Comparison of ENCODE assay signal across 9 cellular contexts in genomic region chr4:76305033-76305687, GRCh38. TPM values are rescaled to one million over a fixed set of nuclear protein-coding genes. Genes with fewer than 3 reads are reported as not detected.
DNase-seq lines count a peak whose midpoint lies in the region; ATAC-seq, FAIRE-seq and TF ChIP-seq lines count a peak whose summit lies in the region.
"Had no signal": no experiment of that assay in that cellular context is flagged by ENCODE, and none has a peak within 500 bp of the region (broad histone marks: within the 10 kb centered on the region; RNA-seq: fewer than 3 reads in every experiment).

No MANE protein-coding gene starts in this region.

- H3K4me3 ChIP-seq in keratinocyte (ENCODE audit: control insufficient read depth in 2 of 3, extremely low read depth in 1 of 3, insufficient read depth in 2 of 3, low read depth in 1 of 3, low read length in 3 of 3) (no peak overlapping the region), stomach (peak overlapping the region; percentile 73 to 89 (median 82))

- intact Hi-C loops in stomach (cut with DNase I; ENCODE audit: low total_unique reads) = loop anchor here (10.0 kb wide), 1 partner anchor 130 kb away; no protein-coding TSS in a partner anchor

- no peak overlapping the region for H3K9ac ChIP-seq in keratinocyte (ENCODE audit: control insufficient read depth, extremely low read depth, insufficient read depth, low read length)

- CTCF ChIA-PET in activated CD4-positive, alpha-beta T cell treated with anti-CD3 and anti-CD28 coated beads, Interleukin-2, amount 10 ng/mL, durations not matched to agents 7 days and 5 days (lab: Charles Lee) = interaction anchor here (0.9 to 4.0 kb wide), 6 partner anchors 12 to 88 kb away, joined by 3 to 11 read pairs (median 4); no protein-coding TSS in a partner anchor

- peak overlapping the region; percentile 68 for H3K4me2 ChIP-seq in keratinocyte (ENCODE audit: control insufficient read depth, extremely low read depth, insufficient read depth, low read depth, low read length)

- peak; percentile 25 for DNase-seq in activated CD4-positive, alpha-beta T cell treated with anti-CD3 and anti-CD28 coated beads, Interleukin-2, amount 10 ng/mL, durations not matched to agents 7 days and 5 days
- no peak for DNase-seq in activated CD4-positive, alpha-beta T cell treated with anti-CD3 and anti-CD28 coated beads, Interleukin-2, amount 50 U/mL, for 1 hour
- DNase-seq in activated T-cell treated with anti-CD3 and anti-CD28 coated beads, Interleukin-2, amount 50 U/mL, for 72 hours = peak; percentile 30 to 39
- DNase-seq in keratinocyte (ENCODE audit: low read depth, low spot score) = no peak
- no peak for DNase-seq in stomach
- DNase-seq in SW 1271 (lab: John Stamatoyannopoulos, UW) = no peak
- DNase-seq: NCI-H2029 had no signal

- peak overlapping the region; percentile 75 for H3K4me3 Mint-ChIP-seq in activated CD4-positive, alpha-beta T cell treated with anti-CD3 and anti-CD28 coated beads, Interleukin-2, amount 10 ng/mL, durations not matched to agents 7 days and 5 days
- peak overlapping the region; percentile 60 to 86 for H3K4me3 Mint-ChIP-seq in activated T-cell treated with anti-CD3 and anti-CD28 coated beads, Interleukin-2, amount 50 U/mL, for 72 hours

- H3K27ac ChIP-seq in keratinocyte (ENCODE audit: control insufficient read depth, insufficient read depth, low read length) (no peak overlapping the region), stomach (peak overlapping the region in 4 of 5 donors; percentile 85 to 92 (median 88))

- ATAC-seq in activated T-cell treated with anti-CD3 and anti-CD28 coated beads, Interleukin-2, amount 50 U/mL, for 72 hours (replicated peaks in 1 of 2) = peak; percentile 36 to 55
- ATAC-seq in GM19397 (IDR thresholded peaks at IDR 0.05; ENCODE audit: unreplicated experiment) (no peak), HG02973 (IDR thresholded peaks at IDR 0.05; ENCODE audit: unreplicated experiment) (no peak)

- H3K27me3 ChIP-seq in keratinocyte (ENCODE audit: control insufficient read depth, extremely low read depth, insufficient read depth, low read length) (no peaks in the 10 kb centered on the region), stomach (no peaks in the 10 kb centered on the region)

- H3K9me1 ChIP-seq in keratinocyte (ENCODE audit: control insufficient read depth, extremely low read depth, insufficient read depth, low read length) = no peaks in the 10 kb centered on the region

- TF ChIP-seq CTCF in keratinocyte (optimal IDR thresholded peaks at IDR 0.05 in 1 of 3, IDR thresholded peaks at IDR 0.05 in 1 of 3, conservative IDR thresholded peaks at IDR 0.05 in 1 of 3; ENCODE audit: extremely low read depth in 1 of 3, insufficient read depth in 2 of 3, low read length in 3 of 3) (no peak), stomach (IDR thresholded peaks at IDR 0.05) (no peak)

- POLR2A ChIA-PET in activated CD4-positive, alpha-beta T cell treated with anti-CD3 and anti-CD28 coated beads, Interleukin-2, amount 10 ng/mL, durations not matched to agents 7 days and 5 days (lab: Charles Lee) = no interaction called here

- H3K36me3 Mint-ChIP-seq in activated CD4-positive, alpha-beta T cell treated with anti-CD3 and anti-CD28 coated beads, Interleukin-2, amount 10 ng/mL, durations not matched to agents 7 days and 5 days (ENCODE audit: low read depth) = peaks cover 6% of the 10 kb centered on the region
- H3K36me3 Mint-ChIP-seq in activated T-cell treated with anti-CD3 and anti-CD28 coated beads, Interleukin-2, amount 50 U/mL, for 72 hours (ENCODE audit: insufficient read depth in 2 of 2) = peaks cover 0 to 4% of the 10 kb centered on the region in 2 donors

- H3K27ac Mint-ChIP-seq in activated CD4-positive, alpha-beta T cell treated with anti-CD3 and anti-CD28 coated beads, Interleukin-2, amount 10 ng/mL, durations not matched to agents 7 days and 5 days = peak overlapping the region; percentile 61
- H3K27ac Mint-ChIP-seq in activated T-cell treated with anti-CD3 and anti-CD28 coated beads, Interleukin-2, amount 50 U/mL, for 72 hours = no peak overlapping the region

- H3K27me3 Mint-ChIP-seq in activated CD4-positive, alpha-beta T cell treated with anti-CD3 and anti-CD28 coated beads, Interleukin-2, amount 10 ng/mL, durations not matched to agents 7 days and 5 days = peaks cover 35% of the 10 kb centered on the region
- H3K27me3 Mint-ChIP-seq in activated T-cell treated with anti-CD3 and anti-CD28 coated beads, Interleukin-2, amount 50 U/mL, for 72 hours (ENCODE audit: low read depth) = peaks cover 62% of the 10 kb centered on the region

- H3K36me3 ChIP-seq in keratinocyte (ENCODE audit: control insufficient read depth in 2 of 2, extremely low read depth in 1 of 2, insufficient read depth in 2 of 2, low read length in 2 of 2) = peaks cover 0 to 5% of the 10 kb centered on the region in 2 experiments
- peaks cover 0 to 12% (median 10%) of the 10 kb centered on the region in 4 donors for H3K36me3 ChIP-seq in stomach

- H3K9me3 Mint-ChIP-seq in activated CD4-positive, alpha-beta T cell treated with anti-CD3 and anti-CD28 coated beads, Interleukin-2, amount 10 ng/mL, durations not matched to agents 7 days and 5 days = peaks cover 4% of the 10 kb centered on the region
- no peaks in the 10 kb centered on the region for H3K9me3 Mint-ChIP-seq in activated T-cell treated with anti-CD3 and anti-CD28 coated beads, Interleukin-2, amount 50 U/mL, for 72 hours

- dilution Hi-C loops in keratinocyte (cut with MboI; ENCODE audit: extremely low pct_ligation_motif_present, low sequenced_read_pairs) = no loop called here

- no peak for TF ChIP-seq POLR2A in stomach (IDR thresholded peaks at IDR 0.05)

- H3K4me1 ChIP-seq in keratinocyte (ENCODE audit: control insufficient read depth, extremely low read depth, insufficient read depth, low read length) = peaks cover 9% of the 10 kb centered on the region
- H3K4me1 ChIP-seq in stomach = peaks cover 24 to 73% (median 35%) of the 10 kb centered on the region in 4 donors

- WGBS in stomach, 5 donors = 80 to 85% (median 85%) methylated on average over 7 of the region's 7 CpGs

- H2AFZ ChIP-seq in keratinocyte (ENCODE audit: control insufficient read depth, low read length) = peak overlapping the region; percentile 90

- FAIRE-seq in keratinocyte (lab: Jason Lieb, UNC) = no peak

- no peaks in the 10 kb centered on the region for H3K9me3 ChIP-seq in keratinocyte (ENCODE audit: control insufficient read depth, low read depth, low read length)
- no peaks in the 10 kb centered on the region for H3K9me3 ChIP-seq in stomach

- no peak for TF ChIP-seq EP300 in stomach (IDR thresholded peaks at IDR 0.05)

- no peaks in the 10 kb centered on the region for H3K79me2 ChIP-seq in keratinocyte (ENCODE audit: control insufficient read depth, insufficient read depth, low read length)

- no peaks in the 10 kb centered on the region for H4K20me1 ChIP-seq in keratinocyte (ENCODE audit: control insufficient read depth, extremely low read depth, insufficient read depth, low read length)

- peaks cover 50% of the 10 kb centered on the region for H3K4me1 Mint-ChIP-seq in activated CD4-positive, alpha-beta T cell treated with anti-CD3 and anti-CD28 coated beads, Interleukin-2, amount 10 ng/mL, durations not matched to agents 7 days and 5 days
- peaks cover 44% of the 10 kb centered on the region for H3K4me1 Mint-ChIP-seq in activated T-cell treated with anti-CD3 and anti-CD28 coated beads, Interleukin-2, amount 50 U/mL, for 72 hours (ENCODE audit: low read depth)

RNA-seq across cellular contexts. Expression of gene STBD1, which starts 1.4 kb away (rescaled TPM):
- 1 to 10 TPM in 1 of 2 experiments, under 1 TPM in 1; 0.77 to 1.2 TPM for total RNA-seq in activated CD4-positive, alpha-beta T cell treated with anti-CD3 and anti-CD28 coated beads, Interleukin-2, amount 10 ng/mL, durations not matched to agents 7 days and 5 days
- total RNA-seq in activated T-cell treated with anti-CD3 and anti-CD28 coated beads, Interleukin-2, amount 50 U/mL, for 72 hours = under 1 TPM in 1 of 2 donors, not detected in 1; 0.30 TPM
- polyA plus RNA-seq in keratinocyte (0.41 to 1.6 TPM (median 0.71 TPM) in 3 replicates), stomach (1 to 10 TPM; 2.5 to 4.1 (median 3.4) TPM)
- 1.2 TPM for polyA plus RNA-seq in keratinocyte (2011; ENCODE audit: low read depth)
- 0.29 and 0.51 TPM in 2 replicates for polyA plus RNA-seq in keratinocyte (2011; cell fraction: cytosol; rRNA removed)
- polyA plus RNA-seq in keratinocyte (2011; cell fraction: nucleus; rRNA removed) = 0.89 and 1.3 TPM in 2 replicates
- polyA plus RNA-seq in keratinocyte (2012; ENCODE audit: low replicate concordance) = 1.8 and 2.5 TPM in 2 replicates
- 0.13 to 0.69 TPM (median 0.36 TPM) in 3 replicates for polyA minus RNA-seq in keratinocyte
- polyA minus RNA-seq in keratinocyte (2011; cell fraction: cytosol; rRNA and poly(A)+ RNA removed) = 0.77 TPM
- polyA minus RNA-seq in keratinocyte (2011; cell fraction: nucleus; rRNA and poly(A)+ RNA removed) = 1.8 and 2.4 TPM in 2 replicates
- total RNA-seq in stomach = 10 to 100 TPM in 1 of 5 donors, 1 to 10 TPM in 2, under 1 TPM in 1, not detected in 1; 0.89 to 29.3 (median 7.3) TPM

RNA-seq across cellular contexts. Expression of gene FAM47E, which starts 53.6 kb away (rescaled TPM):
- under 1 TPM in 1 of 2 experiments, not detected in 1; 0.17 TPM for total RNA-seq in activated CD4-positive, alpha-beta T cell treated with anti-CD3 and anti-CD28 coated beads, Interleukin-2, amount 10 ng/mL, durations not matched to agents 7 days and 5 days
- total RNA-seq in activated T-cell treated with anti-CD3 and anti-CD28 coated beads, Interleukin-2, amount 50 U/mL, for 72 hours = not detected
- 0.16 to 0.29 TPM (median 0.28 TPM) in 3 replicates for polyA plus RNA-seq in keratinocyte
- polyA plus RNA-seq in keratinocyte (2011; ENCODE audit: low read depth) = not detected
- 0.16 TPM in 1 of 2 replicates, not detected in the other for polyA plus RNA-seq in keratinocyte (2011; cell fraction: cytosol; rRNA removed)
- polyA plus RNA-seq in keratinocyte (2011; cell fraction: nucleus; rRNA removed) = 0.05 and 0.48 TPM in 2 replicates
- 0.39 TPM in 1 of 2 replicates, not detected in the other for polyA plus RNA-seq in keratinocyte (2012; ENCODE audit: low replicate concordance)
- 0.10 TPM in 1 of 3 replicates, not detected in the others for polyA minus RNA-seq in keratinocyte
- not detected for polyA minus RNA-seq in keratinocyte (2011; cell fraction: cytosol; rRNA and poly(A)+ RNA removed)
- not detected in 2 replicates for polyA minus RNA-seq in keratinocyte (2011; cell fraction: nucleus; rRNA and poly(A)+ RNA removed)
- 1 to 10 TPM in 3 of 5 donors, under 1 TPM in 1, not detected in 1; under 0.01 to 9.5 (median 5.6) TPM for total RNA-seq in stomach
- polyA plus RNA-seq in stomach = 10 to 100 TPM in 1 of 3 donors, 1 to 10 TPM in 2; 6.2 to 10.8 (median 6.5) TPM

Comparison
In these comparisons a context has a peak if more than half of its experiments do, and no peak if none do; other contexts are left out.
1. DNase-seq: peak in activated CD4-positive, alpha-beta T cell treated with anti-CD3 and anti-CD28 coated beads, Interleukin-2, amount 10 ng/mL, durations not matched to agents 7 days and 5 days (single experiment) and activated T-cell treated with anti-CD3 and anti-CD28 coated beads, Interleukin-2, amount 50 U/mL, for 72 hours (2 of 2); none in activated CD4-positive, alpha-beta T cell treated with anti-CD3 and anti-CD28 coated beads, Interleukin-2, amount 50 U/mL, for 1 hour (single experiment), keratinocyte (single experiment), stomach (single experiment) and SW 1271 (0 of 2).
2. ATAC-seq: peak in activated T-cell treated with anti-CD3 and anti-CD28 coated beads, Interleukin-2, amount 50 U/mL, for 72 hours (2 of 2); none in GM19397 (single experiment) and HG02973 (single experiment).
3. H3K4me3 ChIP-seq: peak in stomach (4 of 4); none in keratinocyte (0 of 3).